Comparison of ENCODE assay signal across 34 cellular contexts in the genomic region with DNA sequence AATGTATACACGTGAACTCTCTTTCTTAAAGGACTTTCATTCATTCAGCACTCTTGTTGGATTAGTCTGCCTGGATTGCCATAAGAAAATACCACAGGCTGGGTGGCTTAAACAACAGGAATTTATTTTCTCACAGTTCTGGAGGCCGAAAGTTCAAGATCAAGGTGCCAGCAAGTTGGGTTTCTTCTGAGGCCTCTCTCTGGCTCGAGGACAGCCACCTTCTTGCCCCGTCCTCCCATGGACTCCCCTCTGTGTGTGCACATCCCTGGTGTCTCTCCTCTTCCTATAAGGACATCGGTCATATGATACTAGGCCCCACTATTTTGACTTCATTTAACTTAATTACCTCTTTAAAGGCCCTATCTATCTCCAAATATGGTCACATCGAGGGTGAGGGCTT.
"Had no signal": no experiment of that assay in that cellular context is flagged by ENCODE, and none has a peak within 500 bp of the region (broad histone marks: within the 10 kb centered on the region; RNA-seq: fewer than 3 reads in every experiment).

No MANE protein-coding gene starts in this region.

- H3K27me3 ChIP-seq: MG63 had no signal

- H3K4me3 ChIP-seq: MG63 had no signal

- H3K27ac ChIP-seq: KMS-11 had no signal

- DNase-seq: Karpas-422, Kasumi-1, KG1, MG63, MM.1S, MV-4-11, NCI-H1048, NCI-H1092, NCI-H1092 treated with DMSO at 0.1 percent for 48 hours, NCI-H1105, NCI-H1105 treated with DMSO at 0.1 percent for 48 hours, NCI-H1417, NCI-H1417 treated with DMSO at 0.1 percent for 48 hours, NCI-H1436, NCI-H1436 treated with DMSO at 0.1 percent for 48 hours, NCI-H146, NCI-H1694, NCI-H1694 treated with DMSO at 0.1 percent for 48 hours, NCI-H187, NCI-H187 treated with DMSO at 0.1 percent for 48 hours, NCI-H1930, NCI-H2029, NCI-H2029 treated with DMSO at 0.1 percent for 48 hours, NCI-H2081, NCI-H2081 treated with DMSO at 0.1 percent for 48 hours, NCI-H2107, NCI-H2171, NCI-H2171 treated with DMSO at 0.1 percent for 48 hours, NCI-H226, NCI-H345, NCI-H446, NCI-H446 treated with DMSO at 0.1 percent for 48 hours, NCI-H510A had no signal

- H3K9me3 ChIP-seq: MG63 had no signal

- H3K36me3 ChIP-seq: MG63 had no signal
